8 cellular contexts compared by ENCODE assay signal in the genomic region with DNA sequence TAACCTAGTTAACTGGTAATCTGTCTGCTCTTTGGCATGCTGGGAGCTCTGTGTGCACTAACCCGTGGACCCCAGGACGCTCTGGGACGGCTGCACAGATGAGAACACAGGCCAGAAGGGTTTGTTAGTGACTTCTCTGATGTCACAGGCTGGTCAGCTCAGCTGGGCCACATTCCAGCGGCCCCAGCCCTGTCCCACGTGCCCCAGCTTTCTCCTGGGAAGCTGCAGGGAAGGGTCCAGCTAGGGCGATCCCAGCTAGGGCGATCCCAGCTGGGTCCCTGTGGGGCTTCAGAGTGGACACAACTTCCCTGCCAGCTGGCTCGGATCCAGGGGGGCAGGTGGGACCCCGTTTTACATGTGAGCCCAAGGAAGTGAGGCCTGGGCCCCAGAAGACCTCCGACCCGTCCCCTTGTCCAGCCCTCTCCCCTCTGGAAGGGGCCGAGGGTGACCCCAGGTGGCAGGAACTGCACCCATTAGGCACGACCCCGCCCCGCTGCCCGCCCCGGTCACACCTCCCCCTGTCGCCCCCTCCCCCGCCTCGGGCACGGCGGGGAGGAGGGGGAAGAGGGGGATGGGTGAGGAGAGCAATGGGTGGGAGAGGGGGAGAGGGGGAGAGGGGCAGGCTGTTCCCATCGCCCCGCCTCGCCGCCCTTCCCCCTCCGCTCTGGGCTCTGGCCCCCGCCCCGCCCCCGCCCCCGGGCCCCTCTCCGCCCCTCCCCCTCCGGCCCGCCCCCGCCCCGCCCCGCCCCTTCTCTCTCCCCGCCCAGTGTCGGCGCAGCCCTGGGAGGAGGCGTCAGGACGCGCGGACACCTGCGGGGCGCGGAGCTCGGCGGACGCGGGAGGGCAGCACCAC.
DNase-seq lines count a peak whose midpoint lies in the region; ATAC-seq and TF ChIP-seq lines count a peak whose summit lies in the region.

No MANE protein-coding gene starts in this region.

- ATAC-seq in HG03460 (IDR thresholded peaks at IDR 0.05; ENCODE audit: unreplicated experiment): peak; percentile 45
- ATAC-seq in natural killer cell: peak in 2 of 3 donors; percentile 63 to 79

- CTCF ChIA-PET in RWPE1 (lab: Yijun Ruan, JAX): no interaction called here

- no peaks in the 10 kb centered on the region for H3K9me3 Mint-ChIP-seq in natural killer cell

- H3K27ac Mint-ChIP-seq in natural killer cell: no peak overlapping the region

- H3K27ac ChIP-seq in RWPE1: no peak overlapping the region

- TF ChIP-seq CTCF in RWPE1 (conservative IDR thresholded peaks at IDR 0.05; ENCODE audit: low read depth) (no peak), epithelial cell of esophagus (IDR thresholded peaks at IDR 0.05; ENCODE audit: insufficient read depth, low read depth, low read length, missing control alignments) (no peak), natural killer cell (IDR thresholded peaks at IDR 0.05) (no peak)

- no peaks in the 10 kb centered on the region for H3K36me3 Mint-ChIP-seq in natural killer cell

- POLR2A ChIA-PET in RWPE1 (lab: Yijun Ruan, JAX; ENCODE audit: low non-redundant PET): no interaction called here

- DNase-seq in activated naive CD4-positive, alpha-beta T cell treated with Interleukin-2 at 50 U/mL for 16 hours: peak; percentile 9
- DNase-seq in activated naive CD4-positive, alpha-beta T cell (lab: John Stamatoyannopoulos, UW): no peak
- DNase-seq in RWPE1 (ENCODE audit: low spot score): peak; percentile 49
- DNase-seq in epithelial cell of esophagus (ENCODE audit: low read depth): peak; percentile 23
- DNase-seq in natural killer cell: no peak
- no peak for DNase-seq in Kasumi-1 (lab: John Stamatoyannopoulos, UW)
- DNase-seq in activated CD8-positive, alpha-beta memory T cell treated with anti-CD3 and anti-CD28 coated beads, Interleukin-2, amount 50 U/mL, for 4 hours: no peak

- intact Hi-C loops in natural killer cell (cut with micrococcal nuclease): no loop called here

- peaks cover 14 to 15% of the 10 kb centered on the region in 2 donors for H3K27me3 Mint-ChIP-seq in natural killer cell (ENCODE audit: low read depth in 2 of 2)

- H3K4me3 ChIP-seq in epithelial cell of esophagus (ENCODE audit: low read length): no peak overlapping the region

- H3K4me3 Mint-ChIP-seq in natural killer cell: peak overlapping the region; percentile 42

- H3K4me1 Mint-ChIP-seq in natural killer cell: peaks cover 7 to 20% of the 10 kb centered on the region in 2 donors

Comparison
In these comparisons a context has a peak if more than half of its experiments do, and no peak if none do; other contexts are left out.
1. DNase-seq: peak in activated naive CD4-positive, alpha-beta T cell treated with Interleukin-2 at 50 U/mL for 16 hours (single experiment), RWPE1 (single experiment) and epithelial cell of esophagus (single experiment); none in activated naive CD4-positive, alpha-beta T cell (0 of 4), natural killer cell (single experiment), Kasumi-1 (0 of 2) and activated CD8-positive, alpha-beta memory T cell treated with anti-CD3 and anti-CD28 coated beads, Interleukin-2, amount 50 U/mL, for 4 hours (single experiment).